Comparison of ENCODE assay signal across 9 cellular contexts in the genomic region with DNA sequence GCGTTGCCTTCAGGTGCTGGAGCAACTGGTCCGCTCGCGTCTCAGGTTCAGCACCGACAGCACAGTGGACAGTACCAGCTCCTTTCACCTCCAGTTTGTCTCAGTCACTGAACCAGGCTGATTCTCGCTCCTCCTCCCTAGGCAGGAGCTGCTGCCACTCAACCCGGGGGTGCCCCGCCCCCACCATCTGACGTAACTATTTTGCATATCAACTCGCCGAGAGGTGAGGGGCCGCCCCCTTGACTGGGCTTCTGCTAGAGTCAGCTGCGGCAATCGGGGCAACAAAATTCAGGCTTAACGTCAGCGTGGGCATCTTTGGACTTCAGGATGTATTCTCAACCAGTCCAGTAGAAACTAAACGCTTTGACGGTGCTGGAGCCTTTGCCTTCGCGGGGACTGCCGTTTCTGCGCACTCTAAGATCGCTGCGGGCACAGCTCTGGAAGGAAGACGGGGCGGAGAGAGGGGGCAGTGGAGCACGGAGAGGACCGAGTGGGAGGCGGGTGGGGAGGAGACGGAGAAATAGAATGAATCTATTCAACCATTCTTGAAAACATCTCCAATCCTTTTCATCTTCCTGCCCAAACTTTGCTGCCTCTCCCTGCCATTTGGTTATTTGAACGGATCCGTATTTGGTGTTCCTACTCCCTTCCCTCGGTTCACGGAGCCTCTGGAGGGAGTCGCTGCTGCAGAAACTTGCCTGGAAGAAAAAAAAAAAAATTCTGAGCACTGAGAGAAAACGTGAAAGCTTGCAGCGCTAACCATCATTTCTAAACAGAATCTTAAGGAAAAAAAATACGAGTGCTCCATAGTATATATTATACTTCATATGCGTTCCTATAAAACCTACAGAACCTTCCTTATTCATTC. TPM values are rescaled to one million over a fixed set of nuclear protein-coding genes. Genes with fewer than 3 reads are reported as not detected.
DNase-seq lines count a peak whose midpoint lies in the region; ATAC-seq and TF ChIP-seq lines count a peak whose summit lies in the region.
"Had no signal": no experiment of that assay in that cellular context is flagged by ENCODE, and none has a peak within 500 bp of the region (broad histone marks: within the 10 kb centered on the region; RNA-seq: fewer than 3 reads in every experiment).

A gene (minus strand): TSS at position 109 of the 868 bp plus-strand sequence. CDS start 52,604 bp downstream, outside the sequence.

- H4K20me1 ChIP-seq in fibroblast of lung (ENCODE audit: control insufficient read depth, extremely low read depth, insufficient read depth, low read length) = no peaks in the 10 kb centered on the region

- H3K9me3 Mint-ChIP-seq in activated CD8-positive, alpha-beta memory T cell treated with anti-CD3 and anti-CD28 coated beads, Interleukin-2, amount 10 ng/mL, durations not matched to agents 7 days and 5 days (ENCODE audit: low read depth) = no peaks in the 10 kb centered on the region
- H3K9me3 Mint-ChIP-seq in naive B cell = peaks cover 0 to 2% (median 0%) of the 10 kb centered on the region in 7 donors

- no peaks in the 10 kb centered on the region for H3K79me2 ChIP-seq in fibroblast of lung (ENCODE audit: control insufficient read depth, insufficient read depth, low read length)

- H3K27ac ChIP-seq in fibroblast of lung (ENCODE audit: insufficient read depth, low read length) (no peak within 1 kb of the TSS), temporal lobe (ENCODE audit: low read depth, low read length) (no peak within 1 kb of the TSS)

- no peaks in the 10 kb centered on the region for H3K9me3 ChIP-seq in fibroblast of lung (ENCODE audit: control insufficient read depth, insufficient read depth, low read depth, low read length)

- H3K4me3 Mint-ChIP-seq in activated CD8-positive, alpha-beta memory T cell treated with anti-CD3 and anti-CD28 coated beads, Interleukin-2, amount 10 ng/mL, durations not matched to agents 7 days and 5 days = no peak within 1 kb of the TSS
- H3K4me3 Mint-ChIP-seq in naive B cell = peak within 1 kb of the TSS; percentile 22 to 78 (median 58)

- no peaks in the 10 kb centered on the region for H3K4me1 ChIP-seq in fibroblast of lung (ENCODE audit: control insufficient read depth, extremely low read depth, insufficient read depth, low read length)

- H2AFZ ChIP-seq in fibroblast of lung (ENCODE audit: low read length) = no peak within 1 kb of the TSS

- no peaks in the 10 kb centered on the region for H3K36me3 ChIP-seq in fibroblast of lung (ENCODE audit: control insufficient read depth, insufficient read depth, low read length)

- no peak for TF ChIP-seq CTCF in HFF-Myc (IDR thresholded peaks at IDR 0.05; ENCODE audit: low read depth, low read length, missing control alignments)
- TF ChIP-seq CTCF in fibroblast of lung (conservative IDR thresholded peaks at IDR 0.05 in 1 of 2, IDR thresholded peaks at IDR 0.05 in 1 of 2; ENCODE audit: low read depth in 1 of 2, low read length in 2 of 2) = no peak

- no peak within 1 kb of the TSS for H3K4me2 ChIP-seq in fibroblast of lung (ENCODE audit: extremely low read depth, insufficient read depth, low read length)

- CTCF ChIA-PET in activated CD8-positive, alpha-beta memory T cell treated with anti-CD3 and anti-CD28 coated beads, Interleukin-2, amount 10 ng/mL, durations not matched to agents 7 days and 5 days (lab: Charles Lee) = no interaction called here

- H3K27me3 Mint-ChIP-seq in activated CD8-positive, alpha-beta memory T cell treated with anti-CD3 and anti-CD28 coated beads, Interleukin-2, amount 10 ng/mL, durations not matched to agents 7 days and 5 days = peaks cover 4% of the 10 kb centered on the region
- peaks cover 0 to 15% (median 13%) of the 10 kb centered on the region in 3 donors for H3K27me3 Mint-ChIP-seq in naive B cell

- DNase-seq in NCI-H2227 (lab: John Stamatoyannopoulos, UW; ENCODE audit: unreplicated experiment) (peak; percentile 8), NCI-H2227 treated with DMSO at 0.1 percent for 48 hours (lab: John Stamatoyannopoulos, UW) (no peak), HFF-Myc (ENCODE audit: extremely low read depth, low read depth) (peak; percentile 49), NCI-H1930 (lab: John Stamatoyannopoulos, UW) (peak; percentile 18 to 44), fibroblast of lung (ENCODE audit: low read depth in 2 of 2) (peak; percentile 10 to 81), naive B cell (peak; percentile 16)
- peak; percentile 43 for DNase-seq in activated CD8-positive, alpha-beta memory T cell treated with anti-CD3 and anti-CD28 coated beads, Interleukin-2, amount 10 ng/mL, durations not matched to agents 7 days and 5 days

- H3K9ac ChIP-seq in fibroblast of lung (ENCODE audit: insufficient read depth, low read length) = no peak within 1 kb of the TSS

- no peaks in the 10 kb centered on the region for H3K27me3 ChIP-seq in fibroblast of lung (ENCODE audit: control insufficient read depth, insufficient read depth, low read length)

- H3K4me3 ChIP-seq in HFF-Myc (replicated peaks; ENCODE audit: low read depth, low read length) (peak within 1 kb of the TSS; percentile 51), fibroblast of lung (replicated peaks in 1 of 4; ENCODE audit: control extremely low read depth in 1 of 4, insufficient read depth in 1 of 4, low read depth in 3 of 4, low read length in 4 of 4) (peak within 1 kb of the TSS in 2 of 4 experiments; percentile 45 to 49)

- no peaks in the 10 kb centered on the region for H3K4me1 Mint-ChIP-seq in activated CD8-positive, alpha-beta memory T cell treated with anti-CD3 and anti-CD28 coated beads, Interleukin-2, amount 10 ng/mL, durations not matched to agents 7 days and 5 days
- peaks cover 0 to 12% (median 0%) of the 10 kb centered on the region in 3 donors for H3K4me1 Mint-ChIP-seq in naive B cell
- H3K4me1 Mint-ChIP-seq: CD4-positive, alpha-beta memory T cell had no signal

- ATAC-seq in activated CD8-positive, alpha-beta memory T cell treated with anti-CD3 and anti-CD28 coated beads, Interleukin-2, amount 10 ng/mL, durations not matched to agents 7 days and 5 days = peak; percentile 27
- ATAC-seq in naive B cell (ENCODE audit: low read depth in 2 of 2) = peak; percentile 30 to 55

- no peak within 1 kb of the TSS for H3K27ac Mint-ChIP-seq in activated CD8-positive, alpha-beta memory T cell treated with anti-CD3 and anti-CD28 coated beads, Interleukin-2, amount 10 ng/mL, durations not matched to agents 7 days and 5 days
- H3K27ac Mint-ChIP-seq in naive B cell = peak within 1 kb of the TSS in 1 of 6 donors; percentile 70
- H3K27ac Mint-ChIP-seq: CD4-positive, alpha-beta memory T cell had no signal

- H3K36me3 Mint-ChIP-seq in activated CD8-positive, alpha-beta memory T cell treated with anti-CD3 and anti-CD28 coated beads, Interleukin-2, amount 10 ng/mL, durations not matched to agents 7 days and 5 days = no peaks in the 10 kb centered on the region
- H3K36me3 Mint-ChIP-seq in naive B cell = no peaks in the 10 kb centered on the region
- H3K36me3 Mint-ChIP-seq: CD4-positive, alpha-beta memory T cell had no signal

RNA-seq across cellular contexts. Expression of the gene that starts here (rescaled TPM):
- not detected for total RNA-seq in activated CD8-positive, alpha-beta memory T cell treated with anti-CD3 and anti-CD28 coated beads, Interleukin-2, amount 10 ng/mL, durations not matched to agents 7 days and 5 days
- 0.33 TPM in 1 of 2 replicates, not detected in the other for total RNA-seq in fibroblast of lung
- 0.02 and 0.11 TPM in 2 replicates for polyA plus RNA-seq in fibroblast of lung
- 0.03 TPM in 1 of 2 replicates, not detected in the other for polyA plus RNA-seq in fibroblast of lung (2012)
- not detected in 2 replicates for polyA minus RNA-seq in fibroblast of lung (ENCODE audit: low replicate concordance)
- not detected for polyA plus RNA-seq in naive B cell (ENCODE audit: low read depth in 6 of 6)
- 79.2 TPM for total RNA-seq in temporal lobe
- total RNA-seq: CD4-positive, alpha-beta memory T cell had no signal
- polyA plus RNA-seq: CD4-positive, alpha-beta memory T cell had no signal

Comparison
In these comparisons a context has a peak if more than half of its experiments do, and no peak if none do; other contexts are left out.
1. RNA of the gene that starts here (total RNA-seq): 79.2 TPM in temporal lobe (single experiment); 0.33 TPM in fibroblast of lung and not detected in activated CD8-positive, alpha-beta memory T cell treated with anti-CD3 and anti-CD28 coated beads, Interleukin-2, amount 10 ng/mL, durations not matched to agents 7 days and 5 days; every median in the first group is over 10 times any median in the second.
2. Peak in DNase-seq and ATAC-seq in activated CD8-positive, alpha-beta memory T cell treated with anti-CD3 and anti-CD28 coated beads, Interleukin-2, amount 10 ng/mL, durations not matched to agents 7 days and 5 days; RNA of the gene not detected or under 1 TPM.
3. Peak in DNase-seq in fibroblast of lung; RNA of the gene not detected or under 1 TPM.
4. Peak in DNase-seq and ATAC-seq in naive B cell; RNA of the gene not detected or under 1 TPM.